Comparison of ENCODE assay signal across 8 cellular contexts in genomic region chrX:54044126-54044876, GRCh38. TPM values are rescaled to one million over a fixed set of nuclear protein-coding genes. Genes with fewer than 3 reads are reported as not detected.
DNase-seq lines count a peak whose midpoint lies in the region; TF ChIP-seq lines count a peak whose summit lies in the region.

Gene PHF8 (minus strand): TSS chrX:54044473. CDS start chrX:54042728, 1,745 bp downstream.

- no peaks in the 10 kb centered on the region for H3K36me3 ChIP-seq in CD4-positive, alpha-beta memory T cell (ENCODE audit: insufficient read depth, low read length)

- POLR2A ChIA-PET in CD4-positive, alpha-beta memory T cell (lab: Charles Lee; ENCODE audit: partially characterized antibody): interaction anchor here (0.7 to 3.8 kb wide), 22 partner anchors 8 to 1445 kb away, joined by 3 to 59 read pairs (median 5); partner anchors contain the start of genes APEX2, FAM120C, GNL3L and HUWE1

- intact Hi-C loops in CD4-positive, alpha-beta memory T cell (cut with micrococcal nuclease): loop anchor here (1.0 to 5.0 kb wide), 11 partner anchors 139 to 1118 kb away; partner anchors contain the start of genes APEX2, FAM120C, GNL3L and KANTR
- intact Hi-C loops in lower leg skin (cut with DNase I; ENCODE audit: low total_unique reads): no loop called here

- no peaks in the 10 kb centered on the region for H3K9me3 ChIP-seq in CD4-positive, alpha-beta memory T cell (ENCODE audit: control insufficient read depth in 1 of 2, low read length in 2 of 2)

- peaks cover 9% of the 10 kb centered on the region for H3K4me1 ChIP-seq in CD4-positive, alpha-beta memory T cell (ENCODE audit: insufficient read depth, low read length)

- peak within 1 kb of the TSS; percentile 90 for H3K27ac ChIP-seq in CD4-positive, alpha-beta memory T cell (ENCODE audit: low read depth, low read length)

- H3K9me3 Mint-ChIP-seq in CD4-positive, alpha-beta memory T cell: no peaks in the 10 kb centered on the region

- 0 to 52% methylated on average over 56 to 65 of the region's 66 CpGs for WGBS in lower leg skin, 2 donors

- peak; percentile 91 to 96 (median 96) for DNase-seq in CD4-positive, alpha-beta memory T cell
- DNase-seq in GM20000 (ENCODE audit: low spot score) (peak; percentile 85), HS-5 (ENCODE audit: low read depth) (peak; percentile 79), NK-92 (lab: John Stamatoyannopoulos, UW; ENCODE audit: unreplicated experiment) (peak; percentile 43), ecto neural progenitor cell (ENCODE audit: low spot score) (peak; percentile 93), lower leg skin (ENCODE audit: low spot score in 2 of 2) (peak; percentile 92 to 98)
- DNase-seq in activated CD8-positive, alpha-beta memory T cell treated with anti-CD3 and anti-CD28 coated beads for 1 hour (ENCODE audit: extremely low read depth in 1 of 2, low read depth in 1 of 2): peak; percentile 83 to 90
- peak; percentile 90 to 94 for DNase-seq in stimulated activated CD4-positive, alpha-beta T cell treated with anti-CD3 and anti-CD28 coated beads, Interleukin-4, amount 100 ng/mL, for 4 hours

- H3K36me3 Mint-ChIP-seq in CD4-positive, alpha-beta memory T cell: peaks cover 0 to 26% of the 10 kb centered on the region in 2 donors

- H3K27ac Mint-ChIP-seq in CD4-positive, alpha-beta memory T cell: peak within 1 kb of the TSS; percentile 96 to 99 (median 97)

- H3K27me3 Mint-ChIP-seq in CD4-positive, alpha-beta memory T cell: no peaks in the 10 kb centered on the region

- peaks cover 10 to 41% (median 15%) of the 10 kb centered on the region in 4 donors for H3K4me1 Mint-ChIP-seq in CD4-positive, alpha-beta memory T cell

- no peak for TF ChIP-seq POLR2A in lower leg skin (IDR thresholded peaks at IDR 0.05)

- H3K4me3 ChIP-seq in CD4-positive, alpha-beta memory T cell (ENCODE audit: low read length in 2 of 2): peak within 1 kb of the TSS; percentile 34 to 69
- peak within 1 kb of the TSS; percentile 63 for H3K4me3 ChIP-seq in lower leg skin (ENCODE audit: low read depth, poor library complexity, severe bottlenecking)

- CTCF ChIA-PET in CD4-positive, alpha-beta memory T cell (lab: Charles Lee; ENCODE audit: partially characterized antibody): interaction anchor here (0.8 to 1.3 kb wide), 2 partner anchors 13 to 25 kb away, joined by 3 to 4 read pairs; no protein-coding TSS in a partner anchor

- TF ChIP-seq CTCF in GM20000 (IDR thresholded peaks at IDR 0.05; ENCODE audit: extremely low read depth, missing control alignments): no peak
- TF ChIP-seq CTCF in lower leg skin (IDR thresholded peaks at IDR 0.05): no peak

- no peaks in the 10 kb centered on the region for H3K27me3 ChIP-seq in CD4-positive, alpha-beta memory T cell (ENCODE audit: insufficient read depth, low read length)

- H3K4me3 Mint-ChIP-seq in CD4-positive, alpha-beta memory T cell: peak within 1 kb of the TSS; percentile 91 to 97 (median 94)

RNA-seq across cellular contexts. Expression of gene PHF8, which starts in this region (rescaled TPM):
- total RNA-seq in CD4-positive, alpha-beta memory T cell: 10 to 100 TPM; 65.1 to 67.2 TPM
- 10 to 100 TPM; 10.0 to 21.0 TPM for polyA plus RNA-seq in CD4-positive, alpha-beta memory T cell
- total RNA-seq in lower leg skin: 10 to 100 TPM; 21.5 to 50.3 (median 30.5) TPM

Comparison
In these comparisons a context has a peak if more than half of its experiments do, and no peak if none do; other contexts are left out.
1. Peak in every context shown above with its lines: DNase-seq, H3K4me3 ChIP-seq and H3K27ac ChIP-seq.
2. DNase-seq: peak in every context shown above with its lines; median percentile 96 in CD4-positive, alpha-beta memory T cell; 95 in lower leg skin; 93 in ecto neural progenitor cell; 92 in stimulated activated CD4-positive, alpha-beta T cell treated with anti-CD3 and anti-CD28 coated beads, Interleukin-4, amount 100 ng/mL, for 4 hours; 86 in activated CD8-positive, alpha-beta memory T cell treated with anti-CD3 and anti-CD28 coated beads for 1 hour; 85 in GM20000; 79 in HS-5; 43 in NK-92.